8 cellular contexts compared by ENCODE assay signal in the genomic region with DNA sequence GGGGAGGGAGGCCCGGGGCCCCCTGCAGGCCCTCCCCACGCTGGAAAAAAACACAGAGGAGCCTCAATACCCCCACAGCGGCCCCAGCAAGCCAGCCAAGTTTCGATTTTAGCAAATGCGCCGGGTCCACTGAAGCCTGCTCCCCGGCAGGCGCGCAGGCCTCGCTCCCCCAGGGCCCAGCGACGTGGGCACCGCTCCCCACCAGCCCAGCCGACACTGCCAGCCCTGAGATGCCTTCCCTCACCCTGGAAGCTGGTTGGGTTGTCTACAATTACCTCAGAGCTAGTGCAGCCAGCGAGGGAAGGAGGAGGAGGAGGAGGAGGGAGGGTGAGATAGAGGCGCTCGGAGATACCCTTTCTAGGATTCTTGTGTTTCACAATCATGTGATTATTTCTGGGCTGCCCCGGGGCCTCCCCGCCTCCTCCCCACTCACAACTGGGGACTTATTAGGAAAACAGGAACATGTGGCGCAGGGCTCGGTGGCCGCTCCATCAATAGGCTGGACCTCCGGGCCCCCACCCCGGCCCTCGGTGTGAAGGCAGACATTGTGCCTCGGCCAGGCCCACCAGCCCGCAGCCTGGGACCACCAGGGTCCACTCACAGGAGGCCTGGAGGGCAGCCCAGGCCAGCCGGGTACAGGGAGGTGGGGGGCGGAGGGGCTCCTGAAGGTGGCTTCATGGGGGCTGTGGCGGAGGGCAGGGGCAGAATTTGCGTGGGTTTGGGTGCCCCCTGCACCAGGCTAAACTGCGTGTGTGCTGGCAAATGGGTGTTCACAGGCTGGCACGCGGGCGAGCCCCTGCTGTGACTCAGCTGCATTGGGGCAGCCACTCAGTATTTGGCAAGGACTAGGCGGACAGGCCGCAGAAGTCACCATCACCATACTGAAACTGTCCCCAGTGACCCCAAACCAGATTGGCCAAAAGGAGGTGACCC.
DNase-seq lines count a peak whose midpoint lies in the region; ATAC-seq and TF ChIP-seq lines count a peak whose summit lies in the region.

No MANE protein-coding gene starts in this region.

- H3K4me1 ChIP-seq in neutrophil (ENCODE audit: control insufficient read depth in 1 of 2, insufficient read depth in 1 of 2, low read depth in 1 of 2, low read length in 1 of 2) (peaks cover 53 to 58% of the 10 kb centered on the region in 2 experiments), urinary bladder (ENCODE audit: insufficient read depth) (no peaks in the 10 kb centered on the region)

- H3K36me3 Mint-ChIP-seq in activated CD4-positive, alpha-beta memory T cell treated with anti-CD3 and anti-CD28 coated beads, Interleukin-2, amount 10 ng/mL, durations not matched to agents 7 days and 5 days (ENCODE audit: low read depth): peaks cover 31% of the 10 kb centered on the region

- TF ChIP-seq CTCF in neutrophil (IDR thresholded peaks at IDR 0.05): no peak

- H3K27me3 ChIP-seq in neutrophil: no peaks in the 10 kb centered on the region

- peaks cover 65% of the 10 kb centered on the region for H3K4me1 Mint-ChIP-seq in activated CD4-positive, alpha-beta memory T cell treated with anti-CD3 and anti-CD28 coated beads, Interleukin-2, amount 10 ng/mL, durations not matched to agents 7 days and 5 days

- H3K4me3 ChIP-seq in neutrophil (ENCODE audit: low read depth in 1 of 2, low read length in 1 of 2) (peak overlapping the region; percentile 59 to 66), urinary bladder (ENCODE audit: low read depth, low read length) (peak overlapping the region; percentile 15)

- no peaks in the 10 kb centered on the region for H3K36me3 ChIP-seq in neutrophil
- H3K36me3 ChIP-seq in urinary bladder (ENCODE audit: insufficient read depth): no peaks in the 10 kb centered on the region

- CTCF ChIA-PET in activated CD4-positive, alpha-beta memory T cell treated with anti-CD3 and anti-CD28 coated beads, Interleukin-2, amount 10 ng/mL, durations not matched to agents 7 days and 5 days (lab: Charles Lee): interaction anchor here (1.0 kb wide), 1 partner anchor 12 kb away, joined by 6 read pairs; no protein-coding TSS in a partner anchor
- CTCF ChIA-PET in HEK293T (lab: Yijun Ruan, JAX): no interaction called here

- POLR2A ChIA-PET in activated CD4-positive, alpha-beta memory T cell treated with anti-CD3 and anti-CD28 coated beads, Interleukin-2, amount 10 ng/mL, durations not matched to agents 7 days and 5 days (lab: Charles Lee): interaction anchor here (1.1 to 6.1 kb wide), 3 partner anchors 8 to 88 kb away, joined by 4 to 95 read pairs (median 4); no protein-coding TSS in a partner anchor
- POLR2A ChIA-PET in HEK293T (lab: Yijun Ruan, JAX): no interaction called here

- ATAC-seq in GM18498 (IDR thresholded peaks at IDR 0.05; ENCODE audit: unreplicated experiment): peak; percentile 23
- peak; percentile 18 for ATAC-seq in HG03565 (IDR thresholded peaks at IDR 0.05; ENCODE audit: unreplicated experiment)

- H3K4me3 Mint-ChIP-seq in activated CD4-positive, alpha-beta memory T cell treated with anti-CD3 and anti-CD28 coated beads, Interleukin-2, amount 10 ng/mL, durations not matched to agents 7 days and 5 days: peak overlapping the region; percentile 77

- TF ChIP-seq POLR2A in erythroblast (IDR thresholded peaks at IDR 0.05; ENCODE audit: low read length): no peak

- H3K27ac ChIP-seq in neutrophil (peak overlapping the region; percentile 84), urinary bladder (ENCODE audit: low read depth) (peak overlapping the region; percentile 61)

- 24% methylated on average over 37 of the region's 37 CpGs for WGBS in urinary bladder

- H3K27ac Mint-ChIP-seq in activated CD4-positive, alpha-beta memory T cell treated with anti-CD3 and anti-CD28 coated beads, Interleukin-2, amount 10 ng/mL, durations not matched to agents 7 days and 5 days: peak overlapping the region; percentile 82

- H3K27me3 Mint-ChIP-seq in activated CD4-positive, alpha-beta memory T cell treated with anti-CD3 and anti-CD28 coated beads, Interleukin-2, amount 10 ng/mL, durations not matched to agents 7 days and 5 days: no peaks in the 10 kb centered on the region

- DNase-seq in activated CD4-positive, alpha-beta memory T cell treated with anti-CD3 and anti-CD28 coated beads, Interleukin-2, amount 10 ng/mL, durations not matched to agents 7 days and 5 days: peak; percentile 60
- DNase-seq in erythroblast (lab: John Stamatoyannopoulos, UW) (peak; percentile 63 to 65), DMS153 treated with DMSO at 0.1 percent for 48 hours (lab: John Stamatoyannopoulos, UW; ENCODE audit: unreplicated experiment) (no peak), HEK293T (ENCODE audit: extremely low spot score) (no peak)

- H3K9me3 Mint-ChIP-seq in activated CD4-positive, alpha-beta memory T cell treated with anti-CD3 and anti-CD28 coated beads, Interleukin-2, amount 10 ng/mL, durations not matched to agents 7 days and 5 days: no peaks in the 10 kb centered on the region

- no peaks in the 10 kb centered on the region for H3K9me3 ChIP-seq in neutrophil

TF ChIP-seq in HEK293T, 16 proteins besides CTCF, POLR2A, EP300 and RAD21:
- TF ChIP-seq CTBP1 (IDR thresholded peaks at IDR 0.05; ENCODE audit: borderline replicate concordance) (no peak), BHLHE40 (IDR thresholded peaks at IDR 0.05; ENCODE audit: borderline replicate concordance) (no peak), ELF4 (IDR thresholded peaks at IDR 0.05) (no peak), SP1 (IDR thresholded peaks at IDR 0.05) (no peak), FOXA1 (IDR thresholded peaks at IDR 0.05) (no peak), LEF1 (IDR thresholded peaks at IDR 0.05; ENCODE audit: borderline replicate concordance) (no peak), FOXM1 (IDR thresholded peaks at IDR 0.05; ENCODE audit: borderline replicate concordance) (no peak), L3MBTL2 (conservative IDR thresholded peaks at IDR 0.05) (no peak), NFRKB (IDR thresholded peaks at IDR 0.05) (no peak), FOXK2 (IDR thresholded peaks at IDR 0.05) (no peak), SUZ12 (IDR thresholded peaks at IDR 0.05) (no peak), HDGF (IDR thresholded peaks at IDR 0.05; ENCODE audit: borderline replicate concordance) (no peak), ZNF384 (IDR thresholded peaks at IDR 0.05) (no peak), TARDBP (IDR thresholded peaks at IDR 0.05) (no peak), ARNT (IDR thresholded peaks at IDR 0.05) (no peak)
- TF ChIP-seq, protein P1, sequence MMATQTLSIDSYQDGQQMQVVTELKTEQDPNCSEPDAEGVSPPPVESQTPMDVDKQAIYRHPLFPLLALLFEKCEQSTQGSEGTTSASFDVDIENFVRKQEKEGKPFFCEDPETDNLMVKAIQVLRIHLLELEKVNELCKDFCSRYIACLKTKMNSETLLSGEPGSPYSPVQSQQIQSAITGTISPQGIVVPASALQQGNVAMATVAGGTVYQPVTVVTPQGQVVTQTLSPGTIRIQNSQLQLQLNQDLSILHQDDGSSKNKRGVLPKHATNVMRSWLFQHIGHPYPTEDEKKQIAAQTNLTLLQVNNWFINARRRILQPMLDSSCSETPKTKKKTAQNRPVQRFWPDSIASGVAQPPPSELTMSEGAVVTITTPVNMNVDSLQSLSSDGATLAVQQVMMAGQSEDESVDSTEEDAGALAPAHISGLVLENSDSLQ (IDR thresholded peaks at IDR 0.05): no peak

Comparison
In these comparisons a context has a peak if more than half of its experiments do, and no peak if none do; other contexts are left out.
1. DNase-seq: peak in activated CD4-positive, alpha-beta memory T cell treated with anti-CD3 and anti-CD28 coated beads, Interleukin-2, amount 10 ng/mL, durations not matched to agents 7 days and 5 days (single experiment) and erythroblast (2 of 2); none in DMS153 treated with DMSO at 0.1 percent for 48 hours (single experiment) and HEK293T (single experiment).